Comparison of ENCODE assay signal across 8 cellular contexts in the genomic region with DNA sequence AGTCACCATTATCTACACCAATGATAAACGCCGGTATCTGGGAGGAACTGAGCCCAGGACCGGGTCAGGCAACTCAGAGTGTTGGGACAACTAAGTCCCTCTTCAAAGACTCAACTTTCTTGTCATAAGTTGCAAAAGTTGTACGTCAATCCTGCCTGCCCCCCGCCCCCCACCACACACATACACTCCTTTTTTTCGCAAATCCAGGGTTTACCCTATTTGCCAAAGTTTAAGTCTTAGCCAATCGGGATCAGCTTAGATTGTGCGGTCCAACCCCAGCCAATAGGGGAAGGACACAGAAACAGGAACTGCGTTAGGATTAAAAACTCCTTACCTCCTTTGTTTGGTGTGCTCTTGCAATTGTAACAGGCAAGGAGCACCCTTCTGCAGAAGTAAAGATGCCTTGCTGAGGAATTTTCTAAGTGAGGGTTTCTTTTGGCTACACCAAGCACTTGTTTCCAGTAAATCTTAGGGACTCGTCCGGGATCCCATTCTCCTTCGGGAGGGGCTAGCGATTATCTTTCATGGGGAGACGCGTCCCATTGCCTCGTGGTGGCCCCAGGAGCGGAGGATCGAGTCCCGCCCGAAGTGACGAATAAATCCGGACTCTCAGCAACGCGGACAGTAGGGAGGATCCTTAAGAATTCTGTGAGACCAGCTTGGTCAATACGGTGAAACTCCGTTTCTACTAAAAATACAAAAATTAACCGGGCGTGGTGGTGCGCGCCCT.
A peak's percentile ranks its signal among the peaks of the same experiment; 100 is the strongest.
DNase-seq lines count a peak whose midpoint lies in the region; ATAC-seq and TF ChIP-seq lines count a peak whose summit lies in the region.

No MANE protein-coding gene starts in this region.

- ATAC-seq in GM21723 (IDR thresholded peaks at IDR 0.05; ENCODE audit: unreplicated experiment), result peak; percentile 45
- ATAC-seq in left colon, result peak; percentile 72

- peak overlapping the region; percentile 94 for H3K4me3 ChIP-seq in choroid plexus epithelial cell (ENCODE audit: low read depth, low read length)

- no peaks in the 10 kb centered on the region for H3K36me3 ChIP-seq in KOPT-K1 (ENCODE audit: insufficient read depth, low read length)

- peak overlapping the region; percentile 85 for H3K27ac ChIP-seq in KOPT-K1 (ENCODE audit: low read depth, low read length, poor library complexity, severe bottlenecking)

- intact Hi-C loops in left colon (cut with DNase I, micrococcal nuclease), result no loop called here

- H3K9me3 ChIP-seq in KOPT-K1 (ENCODE audit: insufficient read depth, low read length, poor library complexity, severe bottlenecking), result no peaks in the 10 kb centered on the region

- DNase-seq in GM04504 (ENCODE audit: low read depth), result peak; percentile 59
- peak in 3 of 5 donors; percentile 34 to 66 (median 53) for DNase-seq in T-helper 1 cell
- DNase-seq in choroid plexus epithelial cell (ENCODE audit: low read depth), result peak; percentile 92
- peak; percentile 41 to 63 for DNase-seq in left colon
- DNase-seq in stimulated activated CD4-positive, alpha-beta T cell treated with anti-CD3 and anti-CD28 coated beads, Interleukin-4, amount 100 ng/mL, for 24 hours, result peak; percentile 58
- no peak for DNase-seq in NCI-H2107 treated with DMSO at 0.1 percent for 48 hours (lab: John Stamatoyannopoulos, UW; ENCODE audit: unreplicated experiment)

- TF ChIP-seq CTCF in choroid plexus epithelial cell (conservative IDR thresholded peaks at IDR 0.05; ENCODE audit: low read depth, low read length), result no peak
